Comparison of ENCODE assay signal across 1 cellular context in genomic region chrX:103017542-103017941, GRCh38.
TF ChIP-seq lines count a peak whose summit lies in the region.

No MANE protein-coding gene starts in this region.

TF ChIP-seq in H1, 55 proteins besides CTCF, POLR2A, EP300 and RAD21:
- TF ChIP-seq CTBP2 (IDR thresholded peaks at IDR 0.05; ENCODE audit: borderline replicate concordance, insufficient read depth, insufficient read length, low read length) (no peak), TBP (IDR thresholded peaks at IDR 0.05; ENCODE audit: low read depth, low read length) (no peak), ZNF274 (IDR thresholded peaks at IDR 0.05; ENCODE audit: borderline replicate concordance, extremely low read depth, low read length) (no peak), EGR1 (IDR thresholded peaks at IDR 0.05; ENCODE audit: borderline replicate concordance, low read depth, low read length) (no peak), RFX5 (IDR thresholded peaks at IDR 0.05; ENCODE audit: borderline replicate concordance, low read depth, low read length) (no peak)
